In the genomic region with DNA sequence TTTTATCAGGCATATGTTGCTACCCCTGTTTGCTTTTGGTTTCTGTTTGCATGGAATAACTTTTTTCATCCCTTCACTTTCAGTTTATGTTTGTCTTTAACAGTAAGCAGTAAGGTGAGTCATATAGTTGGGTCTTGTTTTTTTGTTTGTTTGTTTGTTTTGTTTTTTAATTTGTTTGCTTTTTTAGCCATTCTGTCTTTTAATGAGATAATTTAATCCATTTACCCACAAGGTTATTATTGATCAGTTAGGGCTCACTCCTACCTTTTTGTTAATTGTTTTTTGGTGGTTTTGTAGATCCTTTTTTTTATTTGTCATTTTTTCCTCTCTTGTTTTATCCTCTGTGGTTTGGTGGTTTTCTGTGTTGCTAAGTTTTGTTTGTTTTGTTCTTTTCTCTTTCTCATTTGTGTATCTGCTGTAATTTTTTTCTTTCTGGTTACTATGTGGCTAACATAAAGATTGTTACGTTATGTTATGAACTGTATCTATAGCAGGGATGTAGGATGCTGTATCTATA, we compare ENCODE assay signal across 13 cellular contexts.
DNase-seq lines count a peak whose midpoint lies in the region; ATAC-seq, FAIRE-seq and TF ChIP-seq lines count a peak whose summit lies in the region.
"Had no signal": no experiment of that assay in that cellular context is flagged by ENCODE, and none has a peak within 500 bp of the region (broad histone marks: within the 10 kb centered on the region; RNA-seq: fewer than 3 reads in every experiment).

No MANE protein-coding gene starts in this region.

- H3K4me3 ChIP-seq in GM12878 (no peak overlapping the region), uterus (no peak overlapping the region), esophagus muscularis mucosa (no peak overlapping the region)

- H3K4me2 ChIP-seq in GM12878 (ENCODE audit: control insufficient read depth, insufficient read depth): no peak overlapping the region

- BruUV-seq in GM12878 (replicated peaks; lab: Mats Ljungman, UMichigan): no TSS peak

- H4K20me1 ChIP-seq in GM12878 (ENCODE audit: control insufficient read depth, insufficient read depth): no peaks in the 10 kb centered on the region

- in situ Hi-C loops in GM12878 (cut with MboI): no loop called here

- CTCF ChIA-PET in GM12878 (lab: Yijun Ruan, JAX): no interaction called here

- FAIRE-seq in GM12878 (lab: Jason Lieb, UNC): no peak

- TF ChIP-seq CTCF in GM12878 (IDR thresholded peaks at IDR 0.05 in 2 of 3, conservative IDR thresholded peaks at IDR 0.05 in 1 of 3; ENCODE audit: control insufficient read depth in 2 of 3, extremely low read depth in 1 of 3, insufficient read depth in 1 of 3, low read depth in 3 of 3, low read length in 3 of 3): no peak
- TF ChIP-seq CTCF in uterus (IDR thresholded peaks at IDR 0.05): no peak
- no peak for TF ChIP-seq CTCF in esophagus muscularis mucosa (IDR thresholded peaks at IDR 0.05)

- no peak for TF ChIP-seq RAD21 in GM12878 (IDR thresholded peaks at IDR 0.05; ENCODE audit: insufficient read depth, low read depth, low read length)

- H3K27me3 ChIP-seq in GM12878 (replicated peaks in 1 of 2; ENCODE audit: control insufficient read depth in 2 of 2, insufficient read depth in 2 of 2, low read length in 1 of 2) (no peaks in the 10 kb centered on the region), uterus (no peaks in the 10 kb centered on the region), esophagus muscularis mucosa (no peaks in the 10 kb centered on the region)

- SMC1A ChIA-PET in GM12878 (lab: Charles Lee; ENCODE audit: uncharacterized antibody, unreplicated experiment): no interaction called here

- intact Hi-C loops in GM12878 (cut with micrococcal nuclease; ENCODE audit: unreplicated experiment) (no loop called here), uterus (cut with DNase I; ENCODE audit: low total_unique reads) (no loop called here), esophagus muscularis mucosa (cut with DNase I) (no loop called here)

- ATAC-seq in GM19023 (IDR thresholded peaks at IDR 0.05; ENCODE audit: unreplicated experiment): peak; percentile 89
- ATAC-seq in GM21723 (IDR thresholded peaks at IDR 0.05; ENCODE audit: unreplicated experiment): peak; percentile 99
- ATAC-seq in HG03139 (IDR thresholded peaks at IDR 0.05; ENCODE audit: unreplicated experiment): peak; percentile 78
- ATAC-seq in GM12878: peak; percentile 87

- no peaks in the 10 kb centered on the region for H3K36me3 ChIP-seq in GM12878 (ENCODE audit: control insufficient read depth in 2 of 2, insufficient read depth in 2 of 2, low read length in 1 of 2)
- no peaks in the 10 kb centered on the region for H3K36me3 ChIP-seq in uterus
- no peaks in the 10 kb centered on the region for H3K36me3 ChIP-seq in esophagus muscularis mucosa

- POLR2A ChIA-PET in GM12878 (lab: Charles Lee): no interaction called here

- RAD21 ChIA-PET in GM12878 (lab: Charles Lee; ENCODE audit: unreplicated experiment): no interaction called here

- no peak overlapping the region for H3K9ac ChIP-seq in GM12878 (ENCODE audit: control insufficient read depth, insufficient read depth, low read length)

- no peak for DNase-seq in GM12878 (ENCODE audit: low read depth, low spot score)
- no peak for DNase-seq in stimulated activated CD4-positive, alpha-beta T cell treated with anti-CD3 and anti-CD28 coated beads, Interleukin-4, amount 100 ng/mL, for 24 hours
- DNase-seq in uterus: no peak
- DNase-seq in NCI-H345 (lab: John Stamatoyannopoulos, UW): no peak
- DNase-seq in esophagus muscularis mucosa (ENCODE audit: extremely low spot score): no peak
- DNase-seq: Caco-2; islet precursor cell; NCI-H510A; stimulated activated CD4-positive, alpha-beta T cell treated with anti-CD3 and anti-CD28 coated beads, Interleukin-2, amount 100 ng/mL, for 24 hours; substantia nigra had no signal

- peak overlapping the region; percentile 76 for H2AFZ ChIP-seq in GM12878 (ENCODE audit: control insufficient read depth, low read depth, low read length)

- TF ChIP-seq EP300 in GM12878 (IDR thresholded peaks at IDR 0.05; ENCODE audit: borderline replicate concordance in 1 of 2, control insufficient read depth in 1 of 2, low read depth in 2 of 2, low read length in 2 of 2) (peak in 1 of 2 experiments; percentile 11; a peak in 1 of 4 replicates), esophagus muscularis mucosa (IDR thresholded peaks at IDR 0.05) (no peak)

- no peaks in the 10 kb centered on the region for H3K79me2 ChIP-seq in GM12878 (ENCODE audit: control insufficient read depth, insufficient read depth, low read length)

- H3K27ac ChIP-seq in GM12878 (ENCODE audit: control insufficient read depth, insufficient read depth): no peak overlapping the region
- H3K27ac ChIP-seq in uterus: no peak overlapping the region
- no peak overlapping the region for H3K27ac ChIP-seq in esophagus muscularis mucosa (replicated peaks in 1 of 4)

- TF ChIP-seq POLR2A in GM12878 (IDR thresholded peaks at IDR 0.05; ENCODE audit: low read depth, low read length): no peak
- TF ChIP-seq POLR2A in uterus (IDR thresholded peaks at IDR 0.05): no peak
- TF ChIP-seq POLR2A in esophagus muscularis mucosa (IDR thresholded peaks at IDR 0.05; ENCODE audit: low read depth): no peak

- no peaks in the 10 kb centered on the region for H3K9me3 ChIP-seq in GM12878 (replicated peaks; ENCODE audit: control insufficient read depth, insufficient read depth, low read length)
- H3K9me3 ChIP-seq in uterus: no peaks in the 10 kb centered on the region
- H3K9me3 ChIP-seq in esophagus muscularis mucosa: no peaks in the 10 kb centered on the region
- H3K9me3 ChIP-seq: Caco-2 had no signal

- H3K4me1 ChIP-seq in GM12878 (ENCODE audit: control insufficient read depth, insufficient read depth, low read length): no peaks in the 10 kb centered on the region
- no peaks in the 10 kb centered on the region for H3K4me1 ChIP-seq in uterus
- no peaks in the 10 kb centered on the region for H3K4me1 ChIP-seq in esophagus muscularis mucosa
- H3K4me1 ChIP-seq: Caco-2 had no signal

- WGBS in GM12878 (ENCODE audit: insufficient coverage, insufficient replicate concordance, low lambda C conversion rate, missing lambda C conversion rate): 0% methylated on average over 1 of the region's 1 CpG
- WGBS in esophagus muscularis mucosa: 91% methylated on average over 1 of the region's 1 CpG

TF ChIP-seq in GM12878, 131 proteins besides CTCF, POLR2A, EP300 and RAD21 (continues in another document):
- TF ChIP-seq, protein P1, sequence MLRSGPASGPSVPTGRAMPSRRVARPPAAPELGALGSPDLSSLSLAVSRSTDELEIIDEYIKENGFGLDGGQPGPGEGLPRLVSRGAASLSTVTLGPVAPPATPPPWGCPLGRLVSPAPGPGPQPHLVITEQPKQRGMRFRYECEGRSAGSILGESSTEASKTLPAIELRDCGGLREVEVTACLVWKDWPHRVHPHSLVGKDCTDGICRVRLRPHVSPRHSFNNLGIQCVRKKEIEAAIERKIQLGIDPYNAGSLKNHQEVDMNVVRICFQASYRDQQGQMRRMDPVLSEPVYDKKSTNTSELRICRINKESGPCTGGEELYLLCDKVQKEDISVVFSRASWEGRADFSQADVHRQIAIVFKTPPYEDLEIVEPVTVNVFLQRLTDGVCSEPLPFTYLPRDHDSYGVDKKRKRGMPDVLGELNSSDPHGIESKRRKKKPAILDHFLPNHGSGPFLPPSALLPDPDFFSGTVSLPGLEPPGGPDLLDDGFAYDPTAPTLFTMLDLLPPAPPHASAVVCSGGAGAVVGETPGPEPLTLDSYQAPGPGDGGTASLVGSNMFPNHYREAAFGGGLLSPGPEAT (IDR thresholded peaks at IDR 0.05; ENCODE audit: low read depth): peak; percentile 47; the same call in 1 of the 2 replicates
- TF ChIP-seq, protein P2, sequence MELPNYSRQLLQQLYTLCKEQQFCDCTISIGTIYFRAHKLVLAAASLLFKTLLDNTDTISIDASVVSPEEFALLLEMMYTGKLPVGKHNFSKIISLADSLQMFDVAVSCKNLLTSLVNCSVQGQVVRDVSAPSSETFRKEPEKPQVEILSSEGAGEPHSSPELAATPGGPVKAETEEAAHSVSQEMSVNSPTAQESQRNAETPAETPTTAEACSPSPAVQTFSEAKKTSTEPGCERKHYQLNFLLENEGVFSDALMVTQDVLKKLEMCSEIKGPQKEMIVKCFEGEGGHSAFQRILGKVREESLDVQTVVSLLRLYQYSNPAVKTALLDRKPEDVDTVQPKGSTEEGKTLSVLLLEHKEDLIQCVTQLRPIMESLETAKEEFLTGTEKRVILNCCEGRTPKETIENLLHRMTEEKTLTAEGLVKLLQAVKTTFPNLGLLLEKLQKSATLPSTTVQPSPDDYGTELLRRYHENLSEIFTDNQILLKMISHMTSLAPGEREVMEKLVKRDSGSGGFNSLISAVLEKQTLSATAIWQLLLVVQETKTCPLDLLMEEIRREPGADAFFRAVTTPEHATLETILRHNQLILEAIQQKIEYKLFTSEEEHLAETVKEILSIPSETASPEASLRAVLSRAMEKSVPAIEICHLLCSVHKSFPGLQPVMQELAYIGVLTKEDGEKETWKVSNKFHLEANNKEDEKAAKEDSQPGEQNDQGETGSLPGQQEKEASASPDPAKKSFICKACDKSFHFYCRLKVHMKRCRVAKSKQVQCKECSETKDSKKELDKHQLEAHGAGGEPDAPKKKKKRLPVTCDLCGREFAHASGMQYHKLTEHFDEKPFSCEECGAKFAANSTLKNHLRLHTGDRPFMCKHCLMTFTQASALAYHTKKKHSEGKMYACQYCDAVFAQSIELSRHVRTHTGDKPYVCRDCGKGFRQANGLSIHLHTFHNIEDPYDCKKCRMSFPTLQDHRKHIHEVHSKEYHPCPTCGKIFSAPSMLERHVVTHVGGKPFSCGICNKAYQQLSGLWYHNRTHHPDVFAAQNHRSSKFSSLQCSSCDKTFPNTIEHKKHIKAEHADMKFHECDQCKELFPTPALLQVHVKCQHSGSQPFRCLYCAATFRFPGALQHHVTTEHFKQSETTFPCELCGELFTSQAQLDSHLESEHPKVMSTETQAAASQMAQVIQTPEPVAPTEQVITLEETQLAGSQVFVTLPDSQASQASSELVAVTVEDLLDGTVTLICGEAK (IDR thresholded peaks at IDR 0.05; ENCODE audit: borderline replicate concordance): peak; percentile 44; the same call in 1 of the 2 replicates
- 0 out of 2 replicates have a peak, but pooled peaks have one; percentile 7 for TF ChIP-seq ZNF384 (IDR thresholded peaks at IDR 0.05; ENCODE audit: borderline replicate concordance, low read depth, low read length)
- TF ChIP-seq NBN (IDR thresholded peaks at IDR 0.05): peak; percentile 47; the same call in 1 of the 2 replicates
- TF ChIP-seq RBBP5 (conservative IDR thresholded peaks at IDR 0.05): 0 out of 2 replicates have a peak, but pooled peaks have one; percentile 55
- TF ChIP-seq TBL1XR1 (IDR thresholded peaks at IDR 0.05; ENCODE audit: low read depth, low read length): no peak
- no peak for TF ChIP-seq KDM1A (IDR thresholded peaks at IDR 0.05; ENCODE audit: borderline replicate concordance)
- TF ChIP-seq TARDBP (IDR thresholded peaks at IDR 0.05; ENCODE audit: borderline replicate concordance): no peak
- TF ChIP-seq IKZF2 (IDR thresholded peaks at IDR 0.05): 0 out of 4 replicates have a peak, but pooled peaks have one; percentile 11 to 20
- no peak for TF ChIP-seq YY1 (IDR thresholded peaks at IDR 0.05; ENCODE audit: low read depth, low read length)
- TF ChIP-seq RUNX3 (IDR thresholded peaks at IDR 0.05; ENCODE audit: low read length): peak; percentile 61
